In the genomic region with DNA sequence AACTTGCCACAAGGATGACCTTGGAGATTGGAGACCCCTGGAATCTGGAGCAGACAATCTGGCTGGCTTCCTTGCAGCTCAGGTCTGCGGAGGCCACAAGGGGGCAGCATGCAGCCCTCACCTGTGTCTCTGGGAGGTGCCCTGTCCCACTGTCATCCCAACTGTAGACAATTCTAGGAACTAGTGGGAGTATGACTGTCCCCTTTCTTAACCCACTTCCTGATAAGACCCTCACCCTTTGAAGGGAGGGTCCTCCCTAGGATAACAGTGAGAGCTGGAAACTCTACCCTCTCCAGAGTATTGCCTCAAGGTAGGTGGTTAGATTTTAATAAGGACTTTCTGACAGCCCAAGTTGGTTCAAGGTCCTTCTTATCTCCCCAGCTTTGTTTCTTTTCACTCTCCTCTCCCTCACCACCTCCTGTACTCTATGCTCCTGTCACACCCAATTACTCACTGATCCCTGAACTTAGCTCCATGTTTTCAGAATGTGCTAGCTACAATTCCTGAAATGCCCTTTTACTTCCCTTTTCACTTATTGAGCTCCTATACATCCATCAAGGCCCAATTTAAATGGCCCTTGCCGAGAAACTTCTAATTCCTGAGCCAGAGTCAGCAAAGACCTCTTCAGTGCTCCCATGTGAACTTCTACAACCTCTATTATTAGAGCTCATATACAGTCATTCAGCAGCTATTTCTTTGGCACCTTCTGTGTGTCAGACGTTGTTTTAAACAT, we compare ENCODE assay signal across 8 cellular contexts. TPM values are rescaled to one million over a fixed set of nuclear protein-coding genes. Genes with fewer than 3 reads are reported as not detected.
DNase-seq lines count a peak whose midpoint lies in the region; TF ChIP-seq lines count a peak whose summit lies in the region.

No MANE protein-coding gene starts in this region.

- no peak overlapping the region for H4K91ac ChIP-seq in mesenchymal stem cell (ENCODE audit: low read length)

- TF ChIP-seq EP300 in Ishikawa (IDR thresholded peaks at IDR 0.05; ENCODE audit: borderline replicate concordance): no peak

- H3K18ac ChIP-seq in mesenchymal stem cell (ENCODE audit: low read depth in 1 of 2, low read length in 2 of 2): no peak overlapping the region

- H3K23ac ChIP-seq in mesenchymal stem cell (ENCODE audit: low read length in 2 of 2): no peak overlapping the region

- H3K9ac ChIP-seq in mesenchymal stem cell (ENCODE audit: low read length): no peak overlapping the region

- H2BK5ac ChIP-seq in mesenchymal stem cell (ENCODE audit: low read depth, low read length, poor library complexity, severe bottlenecking): no peak overlapping the region

- H3K4me1 ChIP-seq in mesenchymal stem cell (ENCODE audit: control insufficient read depth, insufficient read depth, low read depth, low read length): peaks cover 7% of the 10 kb centered on the region

- peak; percentile 67 for TF ChIP-seq RAD21 in Ishikawa (IDR thresholded peaks at IDR 0.05; ENCODE audit: low read depth)

- no peak overlapping the region for H2BK15ac ChIP-seq in mesenchymal stem cell (ENCODE audit: low read depth, poor library complexity, severe bottlenecking)

- no peak overlapping the region for H2AFZ ChIP-seq in mesenchymal stem cell (ENCODE audit: low read depth, low read length)

- peaks cover 34 to 39% of the 10 kb centered on the region in 2 experiments for H3K36me3 ChIP-seq in mesenchymal stem cell (ENCODE audit: control insufficient read depth in 1 of 2, insufficient read depth in 2 of 2, low read depth in 1 of 2, low read length in 2 of 2)

- no peak overlapping the region for H3K4ac ChIP-seq in mesenchymal stem cell (ENCODE audit: low read depth in 1 of 2, low read length in 2 of 2)

- no peak overlapping the region for H2BK12ac ChIP-seq in mesenchymal stem cell (ENCODE audit: low read length in 2 of 2)

- no peaks in the 10 kb centered on the region for H3K27me3 ChIP-seq in mesenchymal stem cell (ENCODE audit: control insufficient read depth in 1 of 2, insufficient read depth in 1 of 2, low read length in 2 of 2)

- no peak overlapping the region for H3K4me2 ChIP-seq in mesenchymal stem cell (ENCODE audit: low read length, poor library complexity, severe bottlenecking)

- no peak overlapping the region for H4K8ac ChIP-seq in mesenchymal stem cell (ENCODE audit: low read length)

- H2BK120ac ChIP-seq in mesenchymal stem cell (ENCODE audit: low read depth, low read length): no peak overlapping the region

- H3K9me3 ChIP-seq in mesenchymal stem cell (ENCODE audit: control insufficient read depth, low read length): peaks cover 13% of the 10 kb centered on the region

- no peak overlapping the region for H3K27ac ChIP-seq in mesenchymal stem cell (ENCODE audit: low read length, poor library complexity, severe bottlenecking)

- WGBS in mesenchymal stem cell: 89% methylated on average over 1 of the region's 3 CpGs

- DNase-seq in COLO668 (lab: John Stamatoyannopoulos, UW; ENCODE audit: unreplicated experiment) (peak; percentile 66), mesenchymal stem cell (peak; percentile 33), occipital lobe (lab: John Stamatoyannopoulos, UW) (no peak), middle frontal gyrus (ENCODE audit: extremely low spot score, low spot score) (no peak)
- DNase-seq in activated CD4-positive, CD25-positive, alpha-beta regulatory T cell treated with anti-CD3 and anti-CD28 coated beads, Interleukin-2, amount 50 U/mL, for 16 hours (ENCODE audit: low read depth, low spot score): peak; percentile 39
- DNase-seq in central memory CD4-positive, alpha-beta T cell: peak; percentile 51
- DNase-seq in stimulated activated CD8-positive, alpha-beta memory T cell treated with anti-CD3 and anti-CD28 coated beads, Interleukin-4, amount 100 ng/mL, for 48 hours: peak; percentile 80

- no peak overlapping the region for H2AK5ac ChIP-seq in mesenchymal stem cell (ENCODE audit: low read length, severe bottlenecking)

- no peak overlapping the region for H3K14ac ChIP-seq in mesenchymal stem cell (ENCODE audit: low read length in 2 of 2)

- peaks cover 4% of the 10 kb centered on the region for H3K79me1 ChIP-seq in mesenchymal stem cell (replicated peaks; ENCODE audit: low read length, poor library complexity, severe bottlenecking)

- no peak overlapping the region for H3K4me3 ChIP-seq in mesenchymal stem cell (ENCODE audit: insufficient read depth in 1 of 2, low read depth in 1 of 2, low read length in 2 of 2)

TF ChIP-seq in Ishikawa, 13 proteins besides CTCF, POLR2A, EP300 and RAD21:
- TF ChIP-seq NFIC (IDR thresholded peaks at IDR 0.05) (no peak), YY1 (IDR thresholded peaks at IDR 0.05; ENCODE audit: low read depth) (no peak), EGR1 (IDR thresholded peaks at IDR 0.05) (no peak), TEAD4 (IDR thresholded peaks at IDR 0.05) (no peak), CREB1 (IDR thresholded peaks at IDR 0.05; ENCODE audit: low read depth) (no peak), ZBTB7A (IDR thresholded peaks at IDR 0.05; ENCODE audit: low read depth) (no peak), CEBPB (IDR thresholded peaks at IDR 0.05) (no peak), FOXM1 (IDR thresholded peaks at IDR 0.05; ENCODE audit: borderline replicate concordance, low read depth) (no peak)
- TF ChIP-seq, protein P1, sequence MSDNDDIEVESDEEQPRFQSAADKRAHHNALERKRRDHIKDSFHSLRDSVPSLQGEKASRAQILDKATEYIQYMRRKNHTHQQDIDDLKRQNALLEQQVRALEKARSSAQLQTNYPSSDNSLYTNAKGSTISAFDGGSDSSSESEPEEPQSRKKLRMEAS (IDR thresholded peaks at IDR 0.05): no peak
- TF ChIP-seq, protein P2, sequence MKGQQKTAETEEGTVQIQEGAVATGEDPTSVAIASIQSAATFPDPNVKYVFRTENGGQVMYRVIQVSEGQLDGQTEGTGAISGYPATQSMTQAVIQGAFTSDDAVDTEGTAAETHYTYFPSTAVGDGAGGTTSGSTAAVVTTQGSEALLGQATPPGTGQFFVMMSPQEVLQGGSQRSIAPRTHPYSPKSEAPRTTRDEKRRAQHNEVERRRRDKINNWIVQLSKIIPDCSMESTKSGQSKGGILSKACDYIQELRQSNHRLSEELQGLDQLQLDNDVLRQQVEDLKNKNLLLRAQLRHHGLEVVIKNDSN (IDR thresholded peaks at IDR 0.05): no peak
- TF ChIP-seq, protein P3, sequence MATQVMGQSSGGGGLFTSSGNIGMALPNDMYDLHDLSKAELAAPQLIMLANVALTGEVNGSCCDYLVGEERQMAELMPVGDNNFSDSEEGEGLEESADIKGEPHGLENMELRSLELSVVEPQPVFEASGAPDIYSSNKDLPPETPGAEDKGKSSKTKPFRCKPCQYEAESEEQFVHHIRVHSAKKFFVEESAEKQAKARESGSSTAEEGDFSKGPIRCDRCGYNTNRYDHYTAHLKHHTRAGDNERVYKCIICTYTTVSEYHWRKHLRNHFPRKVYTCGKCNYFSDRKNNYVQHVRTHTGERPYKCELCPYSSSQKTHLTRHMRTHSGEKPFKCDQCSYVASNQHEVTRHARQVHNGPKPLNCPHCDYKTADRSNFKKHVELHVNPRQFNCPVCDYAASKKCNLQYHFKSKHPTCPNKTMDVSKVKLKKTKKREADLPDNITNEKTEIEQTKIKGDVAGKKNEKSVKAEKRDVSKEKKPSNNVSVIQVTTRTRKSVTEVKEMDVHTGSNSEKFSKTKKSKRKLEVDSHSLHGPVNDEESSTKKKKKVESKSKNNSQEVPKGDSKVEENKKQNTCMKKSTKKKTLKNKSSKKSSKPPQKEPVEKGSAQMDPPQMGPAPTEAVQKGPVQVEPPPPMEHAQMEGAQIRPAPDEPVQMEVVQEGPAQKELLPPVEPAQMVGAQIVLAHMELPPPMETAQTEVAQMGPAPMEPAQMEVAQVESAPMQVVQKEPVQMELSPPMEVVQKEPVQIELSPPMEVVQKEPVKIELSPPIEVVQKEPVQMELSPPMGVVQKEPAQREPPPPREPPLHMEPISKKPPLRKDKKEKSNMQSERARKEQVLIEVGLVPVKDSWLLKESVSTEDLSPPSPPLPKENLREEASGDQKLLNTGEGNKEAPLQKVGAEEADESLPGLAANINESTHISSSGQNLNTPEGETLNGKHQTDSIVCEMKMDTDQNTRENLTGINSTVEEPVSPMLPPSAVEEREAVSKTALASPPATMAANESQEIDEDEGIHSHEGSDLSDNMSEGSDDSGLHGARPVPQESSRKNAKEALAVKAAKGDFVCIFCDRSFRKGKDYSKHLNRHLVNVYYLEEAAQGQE (IDR thresholded peaks at IDR 0.05; ENCODE audit: low read depth): no peak
TF ChIP-seq in Ishikawa: peak in this region for 0.

RNA-seq across cellular contexts. Expression of gene KCNQ4, which starts 9.2 kb away (rescaled TPM):
- 0.10 TPM for polyA plus RNA-seq in mesenchymal stem cell (2013, experiment 1 of 2)
- polyA plus RNA-seq in mesenchymal stem cell (2013, experiment 2 of 2): 0.14 TPM
- total RNA-seq in occipital lobe: 1.7 TPM

Comparison
In these comparisons a context has a peak if more than half of its experiments do, and no peak if none do; other contexts are left out.
1. DNase-seq: peak in COLO668 (single experiment), activated CD4-positive, CD25-positive, alpha-beta regulatory T cell treated with anti-CD3 and anti-CD28 coated beads, Interleukin-2, amount 50 U/mL, for 16 hours (single experiment), central memory CD4-positive, alpha-beta T cell (single experiment), mesenchymal stem cell (single experiment) and stimulated activated CD8-positive, alpha-beta memory T cell treated with anti-CD3 and anti-CD28 coated beads, Interleukin-4, amount 100 ng/mL, for 48 hours (single experiment); none in occipital lobe (single experiment) and middle frontal gyrus (single experiment).